In the genomic region with DNA sequence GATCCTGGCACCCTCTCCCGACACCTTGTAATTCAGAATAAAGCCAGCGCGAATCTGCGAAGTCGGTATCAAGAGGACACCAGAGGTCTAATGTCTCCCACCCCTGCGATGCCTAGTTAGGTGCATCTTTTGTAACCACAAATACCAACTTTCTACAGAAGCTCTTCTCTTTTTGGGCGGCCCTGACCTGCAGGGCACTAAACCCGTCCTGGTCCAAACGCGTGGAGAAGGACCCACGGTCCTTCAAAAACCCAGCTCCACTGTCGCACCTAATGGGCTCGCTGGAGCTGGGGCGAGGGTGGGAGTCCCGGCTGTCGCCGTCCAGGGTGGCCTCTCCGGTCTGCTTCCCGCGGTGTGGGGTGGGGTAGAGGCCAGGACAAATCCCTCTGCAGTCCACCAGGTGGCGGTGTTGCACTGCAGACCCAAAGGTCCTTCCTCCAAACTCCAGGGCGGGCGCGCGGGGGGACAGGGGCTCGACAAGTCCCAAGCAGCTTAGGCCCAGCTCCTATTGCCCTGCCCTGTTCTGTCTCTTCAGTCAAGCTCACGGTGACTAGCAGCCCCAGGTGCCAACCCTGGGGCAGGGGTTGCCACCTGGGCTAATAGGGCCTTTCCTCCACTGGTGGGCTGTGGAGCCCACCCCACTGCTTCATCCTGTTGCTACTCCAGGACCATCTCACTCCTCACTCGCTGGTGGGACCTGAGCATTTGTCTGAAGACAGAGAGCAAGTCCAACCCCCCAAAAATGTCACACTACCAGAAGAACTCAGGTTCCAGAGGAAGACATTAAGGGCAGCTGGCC, we compare ENCODE assay signal across 8 cellular contexts. TPM values are rescaled to one million over a fixed set of nuclear protein-coding genes. Genes with fewer than 3 reads are reported as not detected.
A peak's percentile ranks its signal among the peaks of the same experiment; 100 is the strongest.
DNase-seq lines count a peak whose midpoint lies in the region; ATAC-seq and TF ChIP-seq lines count a peak whose summit lies in the region.

No MANE protein-coding gene starts in this region.

- intact Hi-C loops in colonic mucosa (cut with DNase I), result loop anchor here (2.0 to 5.0 kb wide), 3 partner anchors 36 to 161 kb away; no protein-coding TSS in a partner anchor

- no peaks in the 10 kb centered on the region for H3K36me3 ChIP-seq in HAP-1 (replicated peaks)
- no peaks in the 10 kb centered on the region for H3K36me3 ChIP-seq in colonic mucosa

- H3K27ac ChIP-seq in colonic mucosa, result no peak overlapping the region

- peak; percentile 95 for TF ChIP-seq CTCF in colonic mucosa (IDR thresholded peaks at IDR 0.05)

- H3K9ac ChIP-seq in colonic mucosa (ENCODE audit: low read depth in 2 of 2, low read length in 2 of 2), result no peak overlapping the region

- ATAC-seq in left lobe of liver, result peak; percentile 62
- no peak for ATAC-seq in GM21526 (IDR thresholded peaks at IDR 0.05; ENCODE audit: low FRiP score, unreplicated experiment)

- peaks cover 33% of the 10 kb centered on the region for H3K27me3 ChIP-seq in HAP-1 (ENCODE audit: low read depth)
- H3K27me3 ChIP-seq in colonic mucosa, result peaks cover 62% of the 10 kb centered on the region

- in situ Hi-C loops in HAP-1 (cut with MboI; ENCODE audit: low sequenced_read_pairs), result no loop called here

- no peak overlapping the region for H3K4me3 ChIP-seq in HAP-1
- H3K4me3 ChIP-seq in colonic mucosa, result no peak overlapping the region

- DNase-seq in C1 segment of cervical spinal cord (lab: John Stamatoyannopoulos, UW) (peak in 12 of 14 donors; percentile 20 to 67 (median 49)), HAP-1 (ENCODE audit: low spot score in 2 of 2) (peak; percentile 69 to 94), NCI-H345 treated with DMSO at 0.1 percent for 48 hours (lab: John Stamatoyannopoulos, UW; ENCODE audit: unreplicated experiment) (peak; percentile 72), colonic mucosa (peak; percentile 85), left lobe of liver (ENCODE audit: low spot score) (peak; percentile 82)
- DNase-seq in activated CD4-positive, alpha-beta T cell treated with anti-CD3 and anti-CD28 coated beads for 48 hours, result peak; percentile 87
- DNase-seq in stimulated activated CD4-positive, alpha-beta T cell treated with anti-CD3 and anti-CD28 coated beads, Interleukin-4, amount 100 ng/mL, for 24 hours, result peak; percentile 85

- H3K4me1 ChIP-seq in HAP-1, result peaks cover 6% of the 10 kb centered on the region
- H3K4me1 ChIP-seq in colonic mucosa, result peaks cover 22% of the 10 kb centered on the region

- H3K9me3 ChIP-seq in HAP-1, result no peaks in the 10 kb centered on the region
- no peaks in the 10 kb centered on the region for H3K9me3 ChIP-seq in colonic mucosa

RNA-seq across cellular contexts. Expression of a gene that starts 2.7 kb away (rescaled TPM):
- total RNA-seq in colonic mucosa, result not detected
- total RNA-seq in left lobe of liver, result not detected

RNA-seq across cellular contexts. Expression of a gene that starts 10.9 kb away (rescaled TPM):
- total RNA-seq in colonic mucosa (10 to 100 TPM; 56.6 to 72.5 TPM), left lobe of liver (25.9 TPM)

RNA-seq across cellular contexts. Expression of a gene that starts 14.2 kb away (rescaled TPM):
- total RNA-seq in colonic mucosa (10 to 100 TPM; 19.6 to 21.0 TPM), left lobe of liver (40.0 TPM)

RNA-seq across cellular contexts. Expression of a gene that starts 40.8 kb away (rescaled TPM):
- total RNA-seq in colonic mucosa, result 10 to 100 TPM; 18.4 to 19.4 TPM
- 17.7 TPM for total RNA-seq in left lobe of liver

RNA-seq across cellular contexts. Expression of a gene that starts 47.3 kb away (rescaled TPM):
- total RNA-seq in colonic mucosa (100 to 1,000 TPM; 314 to 378 TPM), left lobe of liver (109 TPM)
